ENCODE assay signal across 20 cellular contexts in the genomic region with DNA sequence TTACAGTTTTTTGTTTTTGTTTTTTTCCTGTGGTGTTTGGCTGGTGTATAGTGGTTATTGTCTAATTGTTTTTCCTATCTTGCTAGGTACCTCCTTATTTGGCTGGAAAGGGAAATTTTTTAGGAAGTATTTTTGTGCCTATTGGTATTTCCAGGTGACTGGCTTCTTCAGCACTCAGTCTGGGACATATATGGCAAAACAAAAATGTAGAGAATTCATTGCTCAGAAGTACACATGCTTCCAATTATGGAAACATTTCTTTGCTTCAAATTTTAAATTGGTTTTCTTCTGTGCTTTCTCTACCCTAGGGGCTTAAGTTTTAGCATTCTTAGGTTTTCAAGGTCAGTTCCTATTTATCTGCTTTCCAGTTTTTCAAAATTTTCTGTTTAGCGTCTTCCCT.
"Had no signal": no experiment of that assay in that cellular context is flagged by ENCODE, and none has a peak within 500 bp of the region (broad histone marks: within the 10 kb centered on the region; RNA-seq: fewer than 3 reads in every experiment).

No MANE protein-coding gene starts in this region.

- H3K27ac ChIP-seq: gastrocnemius medialis, heart right ventricle, neutrophil, right atrium auricular region, sigmoid colon, skin epidermis, thoracic aorta, transverse colon had no signal

- H3K4me3 ChIP-seq: gastrocnemius medialis, heart right ventricle, mucosa of descending colon, right atrium auricular region, sigmoid colon, skin epidermis, thoracic aorta, transverse colon had no signal

- DNase-seq: cortex of kidney; effector memory CD4-positive, alpha-beta T cell; gastrocnemius medialis; heart right ventricle; hypothalamus; kidney glomerular epithelial cell; mucosa of descending colon; naive thymus-derived CD8-positive, alpha-beta T cell; posterior cingulate gyrus; sigmoid colon; stimulated activated CD4-positive, alpha-beta T cell treated with anti-CD3 and anti-CD28 coated beads, Interleukin-2, amount 100 ng/mL, for 24 hours; stimulated activated CD4-positive, alpha-beta T cell treated with anti-CD3 and anti-CD28 coated beads, Interleukin-4, amount 100 ng/mL, for 4 hours; stimulated activated naive B cell treated with anti-CD40 and anti-IgM and Interleukin-4, amounts not matched to agents 10 μg/mL and 1 μg/mL and 100 μg/mL, for 72 hours; stimulated activated naive CD8-positive, alpha-beta T cell treated with anti-CD3 and anti-CD28 coated beads, Interleukin-15, amount 100 ng/mL, for 72 hours; transverse colon had no signal

- H3K4me1 ChIP-seq: gastrocnemius medialis, heart right ventricle, right atrium auricular region, sigmoid colon, transverse colon had no signal

- H3K9me3 ChIP-seq: gastrocnemius medialis, heart right ventricle, mucosa of descending colon, neutrophil, right atrium auricular region, sigmoid colon, thoracic aorta, transverse colon had no signal

- H3K36me3 ChIP-seq: gastrocnemius medialis, heart right ventricle, neutrophil, right atrium auricular region, sigmoid colon, thoracic aorta, transverse colon had no signal

- ATAC-seq: esophagus mucosa; gastrocnemius medialis; heart right ventricle; mucosa of descending colon; naive thymus-derived CD8-positive, alpha-beta T cell; stimulated activated naive B cell treated with anti-CD40 and anti-IgM and Interleukin-4, amounts not matched to agents 10 μg/mL and 1 μg/mL and 100 μg/mL, for 72 hours; stimulated activated naive CD8-positive, alpha-beta T cell treated with anti-CD3 and anti-CD28 coated beads, Interleukin-15, amount 100 ng/mL, for 72 hours had no signal

- H3K27me3 ChIP-seq: gastrocnemius medialis, heart right ventricle, neutrophil, right atrium auricular region, sigmoid colon, transverse colon had no signal
